11 cellular contexts compared by ENCODE assay signal in genomic region chr10:79145174-79145483, GRCh38.
A peak's percentile ranks its signal among the peaks of the same experiment; 100 is the strongest.
DNase-seq lines count a peak whose midpoint lies in the region; TF ChIP-seq lines count a peak whose summit lies in the region.
"Had no signal": no experiment of that assay in that cellular context is flagged by ENCODE, and none has a peak within 500 bp of the region (broad histone marks: within the 10 kb centered on the region; RNA-seq: fewer than 3 reads in every experiment).

No MANE protein-coding gene starts in this region.

- no peak for TF ChIP-seq CTCF in adrenal gland (IDR thresholded peaks at IDR 0.05)
- TF ChIP-seq CTCF in tibial artery (IDR thresholded peaks at IDR 0.05), result no peak

- peaks cover 68 to 81% of the 10 kb centered on the region in 2 donors for H3K4me1 ChIP-seq in adrenal gland (replicated peaks in 1 of 2)
- peaks cover 48 to 51% of the 10 kb centered on the region in 2 donors for H3K4me1 ChIP-seq in mucosa of rectum (ENCODE audit: control insufficient read depth in 2 of 2, insufficient read depth in 2 of 2, low read length in 2 of 2)
- H3K4me1 ChIP-seq in tibial artery, result peaks cover 8 to 70% (median 51%) of the 10 kb centered on the region in 4 donors

- H3K27ac Mint-ChIP-seq in activated naive CD4-positive, alpha-beta T cell treated with anti-CD3 and anti-CD28 coated beads, Interleukin-2, amount 10 ng/mL, durations not matched to agents 7 days and 5 days, result peak overlapping the region; percentile 71
- H3K27ac Mint-ChIP-seq: stimulated activated memory B cell treated with anti-CD40 and anti-IgM and Interleukin-4, amounts not matched to agents 10 μg/mL and 1 μg/mL and 100 μg/mL, for 72 hours had no signal

- 77 to 89% (median 81%) methylated on average over 5 of the region's 5 CpGs for WGBS in adrenal gland, 4 donors

- H3K27me3 ChIP-seq in adrenal gland, result no peaks in the 10 kb centered on the region
- H3K27me3 ChIP-seq in mucosa of rectum (ENCODE audit: control insufficient read depth in 2 of 2, insufficient read depth in 2 of 2, low read length in 2 of 2), result no peaks in the 10 kb centered on the region
- no peaks in the 10 kb centered on the region for H3K27me3 ChIP-seq in tibial artery

- no peak for DNase-seq in activated naive CD4-positive, alpha-beta T cell treated with anti-CD3 and anti-CD28 coated beads, Interleukin-2, amount 10 ng/mL, durations not matched to agents 7 days and 5 days
- DNase-seq in activated naive CD4-positive, alpha-beta T cell treated with anti-CD3 and anti-CD28 coated beads, Interleukin-2, amount 50 U/mL, for 16 hours, result no peak
- DNase-seq in adrenal gland (no peak), tibial artery (no peak), middle frontal gyrus (ENCODE audit: extremely low spot score, low spot score) (no peak), midbrain (lab: John Stamatoyannopoulos, UW) (no peak)
- DNase-seq in stimulated activated CD4-positive, alpha-beta T cell treated with anti-CD3 and anti-CD28 coated beads, Interleukin-12 subunit alpha, Interleukin-12 subunit beta, amount 100 ng/mL, for 4 hours, result no peak
- DNase-seq: GDM1, NCI-H748 treated with DMSO at 0.1 percent for 48 hours had no signal

- H3K9me3 Mint-ChIP-seq in activated naive CD4-positive, alpha-beta T cell treated with anti-CD3 and anti-CD28 coated beads, Interleukin-2, amount 10 ng/mL, durations not matched to agents 7 days and 5 days, result no peaks in the 10 kb centered on the region
- H3K9me3 Mint-ChIP-seq: stimulated activated memory B cell treated with anti-CD40 and anti-IgM and Interleukin-4, amounts not matched to agents 10 μg/mL and 1 μg/mL and 100 μg/mL, for 72 hours had no signal

- CTCF ChIA-PET in activated naive CD4-positive, alpha-beta T cell treated with anti-CD3 and anti-CD28 coated beads, Interleukin-2, amount 10 ng/mL, durations not matched to agents 7 days and 5 days (lab: Charles Lee), result no interaction called here

- no peaks in the 10 kb centered on the region for H3K27me3 Mint-ChIP-seq in activated naive CD4-positive, alpha-beta T cell treated with anti-CD3 and anti-CD28 coated beads, Interleukin-2, amount 10 ng/mL, durations not matched to agents 7 days and 5 days

- peaks cover 76% of the 10 kb centered on the region for H3K4me1 Mint-ChIP-seq in activated naive CD4-positive, alpha-beta T cell treated with anti-CD3 and anti-CD28 coated beads, Interleukin-2, amount 10 ng/mL, durations not matched to agents 7 days and 5 days

- intact Hi-C loops in adrenal gland (cut with DNase I), result no loop called here
- intact Hi-C loops in tibial artery (cut with DNase I; ENCODE audit: low total_unique reads), result no loop called here

- H3K9me3 ChIP-seq in adrenal gland (replicated peaks in 1 of 3), result no peaks in the 10 kb centered on the region
- no peaks in the 10 kb centered on the region for H3K9me3 ChIP-seq in mucosa of rectum (ENCODE audit: control insufficient read depth in 2 of 2, low read length in 2 of 2)
- H3K9me3 ChIP-seq in tibial artery, result no peaks in the 10 kb centered on the region

- TF ChIP-seq POLR2A in adrenal gland (IDR thresholded peaks at IDR 0.05), result no peak

- no peak overlapping the region for H3K4me3 ChIP-seq in adrenal gland
- H3K4me3 ChIP-seq in mucosa of rectum (ENCODE audit: low read length in 2 of 2), result no peak overlapping the region
- no peak overlapping the region for H3K4me3 ChIP-seq in tibial artery

- H3K4me3 Mint-ChIP-seq in activated naive CD4-positive, alpha-beta T cell treated with anti-CD3 and anti-CD28 coated beads, Interleukin-2, amount 10 ng/mL, durations not matched to agents 7 days and 5 days, result no peak overlapping the region
- H3K4me3 Mint-ChIP-seq: stimulated activated memory B cell treated with anti-CD40 and anti-IgM and Interleukin-4, amounts not matched to agents 10 μg/mL and 1 μg/mL and 100 μg/mL, for 72 hours had no signal

- H3K36me3 Mint-ChIP-seq in activated naive CD4-positive, alpha-beta T cell treated with anti-CD3 and anti-CD28 coated beads, Interleukin-2, amount 10 ng/mL, durations not matched to agents 7 days and 5 days, result peaks cover 12% of the 10 kb centered on the region

- H3K36me3 ChIP-seq in adrenal gland (replicated peaks in 1 of 2), result peaks cover 0 to 21% of the 10 kb centered on the region in 2 donors
- H3K36me3 ChIP-seq in mucosa of rectum (ENCODE audit: control insufficient read depth in 2 of 2, insufficient read depth in 2 of 2, low read length in 2 of 2), result peaks cover 7 to 35% of the 10 kb centered on the region in 2 donors
- peaks cover 9 to 28% (median 25%) of the 10 kb centered on the region in 3 donors for H3K36me3 ChIP-seq in tibial artery

- H3K9ac ChIP-seq in mucosa of rectum (ENCODE audit: low read depth in 1 of 2, low read length in 2 of 2), result no peak overlapping the region

- H3K27ac ChIP-seq in adrenal gland (peak overlapping the region in 4 of 5 donors; percentile 16 to 96 (median 92)), mucosa of rectum (ENCODE audit: low read depth in 2 of 2, low read length in 2 of 2) (peak overlapping the region; percentile 8 to 23), tibial artery (peak overlapping the region; percentile 26 to 79)

Comparison
In these comparisons a context has a peak if more than half of its experiments do, and no peak if none do; other contexts are left out.
1. H3K27ac ChIP-seq: peak in every context shown above with its lines; median percentile 92 in adrenal gland; 52 in tibial artery; 16 in mucosa of rectum.